ENCODE assay signal across 1 cellular context in the genomic region with DNA sequence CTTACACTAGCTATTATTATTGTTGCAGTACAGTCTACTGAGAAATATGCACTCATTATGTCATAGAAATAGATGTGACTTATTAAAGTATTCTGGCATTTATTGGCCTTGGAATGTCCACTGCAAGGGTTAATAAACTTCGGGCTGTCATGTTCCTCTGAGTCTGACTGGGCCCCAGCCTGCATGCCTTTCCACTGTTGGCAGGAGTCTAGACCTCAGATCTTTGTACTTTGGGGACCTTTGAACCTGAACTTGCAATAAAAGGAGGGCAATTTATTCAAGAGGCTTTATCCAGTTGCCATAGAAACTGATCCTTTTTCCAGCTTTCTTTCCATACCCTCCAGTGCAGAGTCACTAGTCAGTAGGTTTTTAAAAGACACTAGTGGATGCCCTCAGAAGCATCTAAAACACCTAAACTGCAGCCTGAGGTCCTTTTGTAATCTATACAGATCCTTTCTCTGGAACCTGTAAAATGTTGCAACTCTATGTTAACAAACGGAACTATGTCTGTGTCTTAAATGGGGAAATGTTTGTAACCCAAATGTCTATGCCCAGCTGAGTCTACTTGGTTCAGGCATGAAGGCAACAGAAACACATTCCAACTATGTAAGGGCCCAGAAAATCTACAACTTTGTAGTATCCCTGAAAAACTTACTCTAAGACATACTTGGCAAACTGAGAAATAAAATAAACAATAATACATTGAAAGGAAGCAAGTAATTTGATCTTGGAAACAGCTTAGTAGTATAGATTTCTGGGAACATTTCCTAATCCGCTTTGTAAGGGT.
TF ChIP-seq lines count a peak whose summit lies in the region.

No MANE protein-coding gene starts in this region.

TF ChIP-seq in A549, 52 proteins besides CTCF, POLR2A, EP300 and RAD21 (continued from another document):
- TF ChIP-seq HES2 (IDR thresholded peaks at IDR 0.05) (no peak), FOXS1 (CRISPR knock-in tag; IDR thresholded peaks at IDR 0.05) (no peak), JUNB (IDR thresholded peaks at IDR 0.05) (no peak), HOXB13 (CRISPR knock-in tag; IDR thresholded peaks at IDR 0.05; ENCODE audit: low read depth) (no peak), HOXA7 (CRISPR knock-in tag; IDR thresholded peaks at IDR 0.05) (no peak), SMC3 (IDR thresholded peaks at IDR 0.05) (no peak), RNF2 (IDR thresholded peaks at IDR 0.05; ENCODE audit: borderline replicate concordance, low read depth) (no peak), CBX8 (IDR thresholded peaks at IDR 0.05) (no peak), RFX5 (IDR thresholded peaks at IDR 0.05) (no peak), ATOH8 (CRISPR knock-in tag; IDR thresholded peaks at IDR 0.05; ENCODE audit: low read depth) (no peak), KDM5A (IDR thresholded peaks at IDR 0.05) (no peak), POLR2AphosphoS2 (conservative IDR thresholded peaks at IDR 0.05; ENCODE audit: low read length) (no peak), BHLHE40 (IDR thresholded peaks at IDR 0.05; ENCODE audit: low read depth, low read length) (no peak), MAFK (IDR thresholded peaks at IDR 0.05; ENCODE audit: partially characterized antibody) (no peak), NPAS2 (CRISPR knock-in tag; IDR thresholded peaks at IDR 0.05; ENCODE audit: borderline replicate concordance) (no peak), MYC (IDR thresholded peaks at IDR 0.05; ENCODE audit: borderline replicate concordance, low read length) (no peak)
